35 cellular contexts compared by ENCODE assay signal in genomic region chr15:43318990-43319771, GRCh38. TPM values are rescaled to one million over a fixed set of nuclear protein-coding genes. Genes with fewer than 3 reads are reported as not detected.
"Had no signal": no experiment of that assay in that cellular context is flagged by ENCODE, and none has a peak within 500 bp of the region (broad histone marks: within the 10 kb centered on the region; RNA-seq: fewer than 3 reads in every experiment).

No MANE protein-coding gene starts in this region.

- H3K4me3 Mint-ChIP-seq: naive thymus-derived CD8-positive, alpha-beta T cell; nephron progenitor cell; stimulated activated effector memory CD8-positive, alpha-beta T cell treated with anti-CD3 and anti-CD28 coated beads, Interleukin-12 subunit alpha, Interleukin-12 subunit beta, amount 100 ng/mL, for 72 hours had no signal

- ATAC-seq: esophagus mucosa; gastroesophageal sphincter; heart left ventricle; left cardiac atrium; left ventricle myocardium superior; naive thymus-derived CD8-positive, alpha-beta T cell; sciatic nerve; stimulated activated effector memory CD8-positive, alpha-beta T cell treated with anti-CD3 and anti-CD28 coated beads, Interleukin-12 subunit alpha, Interleukin-12 subunit beta, amount 100 ng/mL, for 72 hours had no signal

- H3K4me1 Mint-ChIP-seq: naive thymus-derived CD8-positive, alpha-beta T cell; nephron progenitor cell; stimulated activated effector memory CD8-positive, alpha-beta T cell treated with anti-CD3 and anti-CD28 coated beads, Interleukin-12 subunit alpha, Interleukin-12 subunit beta, amount 100 ng/mL, for 72 hours had no signal

- H3K4me3 ChIP-seq: dorsolateral prefrontal cortex, gastroesophageal sphincter, heart left ventricle, hepatocyte, prostate gland, right atrium auricular region, smooth muscle cell, stomach, tibial artery, vagina had no signal

- H3K9me3 ChIP-seq: gastroesophageal sphincter, heart left ventricle, prostate gland, right atrium auricular region, stomach, tibial artery, vagina had no signal

- H2AFZ ChIP-seq: hepatocyte had no signal

- H3K36me3 ChIP-seq: gastroesophageal sphincter, heart left ventricle, prostate gland, right atrium auricular region, stomach, tibial artery, vagina had no signal

- DNase-seq: dorsolateral prefrontal cortex; effector CD4-positive, alpha-beta T cell; foreskin fibroblast; heart left ventricle; left cardiac atrium; left ventricle myocardium superior; mesenchymal stem cell; naive thymus-derived CD8-positive, alpha-beta T cell; nephron progenitor cell; nucleus accumbens; stimulated activated CD4-positive, alpha-beta T cell treated with anti-CD3 and anti-CD28 coated beads, Interleukin-12 subunit alpha, Interleukin-12 subunit beta, amount 100 ng/mL, for 4 hours; stimulated activated CD4-positive, alpha-beta T cell treated with anti-CD3 and anti-CD28 coated beads, Interleukin-1b, Interleukin-23, amount 100 ng/mL, for 48 hours; stimulated activated CD4-positive, alpha-beta T cell treated with anti-CD3 and anti-CD28 coated beads, Interleukin-4, amount 100 ng/mL, for 24 hours; stimulated activated naive CD4-positive, alpha-beta T cell treated with Interleukin-2 at 50 U/mL for 16 hours; stomach; tibial artery had no signal

- FAIRE-seq: colon, islet of Langerhans had no signal

- H3K36me3 Mint-ChIP-seq: naive thymus-derived CD8-positive, alpha-beta T cell; stimulated activated effector memory CD8-positive, alpha-beta T cell treated with anti-CD3 and anti-CD28 coated beads, Interleukin-12 subunit alpha, Interleukin-12 subunit beta, amount 100 ng/mL, for 72 hours had no signal

- H3K27ac Mint-ChIP-seq: naive thymus-derived CD8-positive, alpha-beta T cell; nephron progenitor cell; stimulated activated effector memory CD8-positive, alpha-beta T cell treated with anti-CD3 and anti-CD28 coated beads, Interleukin-12 subunit alpha, Interleukin-12 subunit beta, amount 100 ng/mL, for 72 hours had no signal

- H3K4me1 ChIP-seq: heart left ventricle, prostate gland, right atrium auricular region, stomach, tibial artery, vagina had no signal

- H3K9me3 Mint-ChIP-seq: naive thymus-derived CD8-positive, alpha-beta T cell; nephron progenitor cell; stimulated activated effector memory CD8-positive, alpha-beta T cell treated with anti-CD3 and anti-CD28 coated beads, Interleukin-12 subunit alpha, Interleukin-12 subunit beta, amount 100 ng/mL, for 72 hours had no signal

- H3K27me3 ChIP-seq: dorsolateral prefrontal cortex, heart left ventricle, right atrium auricular region, stomach, vagina had no signal

- H3K27ac ChIP-seq: dorsolateral prefrontal cortex, gastroesophageal sphincter, heart left ventricle, hepatocyte, prostate gland, right atrium auricular region, stomach, tibial artery, vagina had no signal

- H3K4me2 ChIP-seq: hepatocyte, smooth muscle cell had no signal

- H3K79me2 ChIP-seq: hepatocyte had no signal

RNA-seq across cellular contexts. Expression of gene TGM7, which starts 17.1 kb away (rescaled TPM):
- total RNA-seq: cerebellum; gastroesophageal sphincter; heart left ventricle; hepatocyte; kidney epithelial cell; left cardiac atrium; left ventricle myocardium superior; lung microvascular endothelial cell; myocyte; naive thymus-derived CD8-positive, alpha-beta T cell; osteocyte; right atrium auricular region; sciatic nerve; smooth muscle cell; stomach; subcutaneous adipose tissue; temporal lobe; ureter; vagina had no signal
- polyA plus RNA-seq: heart left ventricle; hepatocyte; naive thymus-derived CD8-positive, alpha-beta T cell; smooth muscle cell had no signal

RNA-seq across cellular contexts. Expression of gene TGM5, which starts 52.5 kb away (rescaled TPM):
- total RNA-seq: cerebellum; hepatocyte; kidney epithelial cell; left cardiac atrium; left ventricle myocardium superior; lung microvascular endothelial cell; myocyte; naive thymus-derived CD8-positive, alpha-beta T cell; osteocyte; sciatic nerve; stomach; temporal lobe had no signal
- polyA plus RNA-seq: heart left ventricle; hepatocyte; naive thymus-derived CD8-positive, alpha-beta T cell had no signal
